ENCODE assay signal across 17 cellular contexts in genomic region chr20:63643966-63644365, GRCh38. TPM values are rescaled to one million over a fixed set of nuclear protein-coding genes. Genes with fewer than 3 reads are reported as not detected.
DNase-seq lines count a peak whose midpoint lies in the region; ATAC-seq and TF ChIP-seq lines count a peak whose summit lies in the region.
"Had no signal": no experiment of that assay in that cellular context is flagged by ENCODE, and none has a peak within 500 bp of the region (broad histone marks: within the 10 kb centered on the region; RNA-seq: fewer than 3 reads in every experiment).

No MANE protein-coding gene starts in this region.

- CTCF ChIA-PET in MCF 10A (lab: Yijun Ruan, JAX): interaction anchor here (0.7 kb wide), 1 partner anchor 37 kb away, joined by 3 read pairs; no protein-coding TSS in a partner anchor

- intact Hi-C loops in MCF 10A (cut with micrococcal nuclease) (loop anchor here (10.0 kb wide), 1 partner anchor 109 kb away; the partner anchor contains the start of gene PTK6), breast epithelium (cut with DNase I; ENCODE audit: low total_unique reads) (no loop called here), posterior vena cava (cut with DNase I) (loop anchor here in 1 of 2 donors (10.0 kb wide), 1 partner anchor 109 kb away; the partner anchor contains the start of gene PTK6)

- POLR2A ChIA-PET in MCF 10A (lab: Yijun Ruan, JAX): no interaction called here

- no peaks in the 10 kb centered on the region for H3K9me3 Mint-ChIP-seq in MCF 10A (ENCODE audit: unreplicated experiment)
- H3K9me3 Mint-ChIP-seq in natural killer cell treated with Interleukin-12 subunit alpha and Interleukin-12 subunit beta and Interleukin-15 and Interleukin-18, amount 100 ng/mL, for 72 hours: no peaks in the 10 kb centered on the region
- H3K9me3 Mint-ChIP-seq in type B pancreatic cell: no peaks in the 10 kb centered on the region
- H3K9me3 Mint-ChIP-seq in T-helper 2 cell treated with Interferon-gamma antibody and Interleukin-4, amounts not matched to agents 5 μg/mL and 100 μg/mL, for 36 hours: no peaks in the 10 kb centered on the region
- H3K9me3 Mint-ChIP-seq: CD14-positive monocyte had no signal

- H3K27ac ChIP-seq in breast epithelium (no peak overlapping the region), VCaP (peak overlapping the region; percentile 97)

- no peak overlapping the region for H3K27ac Mint-ChIP-seq in MCF 10A (ENCODE audit: low read depth, unreplicated experiment)
- H3K27ac Mint-ChIP-seq in natural killer cell treated with Interleukin-12 subunit alpha and Interleukin-12 subunit beta and Interleukin-15 and Interleukin-18, amount 100 ng/mL, for 72 hours: no peak overlapping the region
- no peak overlapping the region for H3K27ac Mint-ChIP-seq in type B pancreatic cell
- H3K27ac Mint-ChIP-seq in T-helper 2 cell treated with Interferon-gamma antibody and Interleukin-4, amounts not matched to agents 5 μg/mL and 100 μg/mL, for 36 hours: no peak overlapping the region

- H3K4me3 Mint-ChIP-seq in MCF 10A (ENCODE audit: unreplicated experiment) (peak overlapping the region; percentile 74), type B pancreatic cell (peak overlapping the region; percentile 39)
- H3K4me3 Mint-ChIP-seq in natural killer cell treated with Interleukin-12 subunit alpha and Interleukin-12 subunit beta and Interleukin-15 and Interleukin-18, amount 100 ng/mL, for 72 hours: peak overlapping the region; percentile 68
- H3K4me3 Mint-ChIP-seq in T-helper 2 cell treated with Interferon-gamma antibody and Interleukin-4, amounts not matched to agents 5 μg/mL and 100 μg/mL, for 36 hours: no peak overlapping the region
- H3K4me3 Mint-ChIP-seq: CD14-positive monocyte had no signal

- TF ChIP-seq CTCF in MCF 10A (IDR thresholded peaks at IDR 0.05; ENCODE audit: unreplicated experiment): no peak
- no peak for TF ChIP-seq CTCF in breast epithelium (IDR thresholded peaks at IDR 0.05)
- TF ChIP-seq CTCF in VCaP (conservative IDR thresholded peaks at IDR 0.05): no peak
- no peak for TF ChIP-seq CTCF in type B pancreatic cell (conservative IDR thresholded peaks at IDR 0.05)

- peaks cover 10% of the 10 kb centered on the region for H3K36me3 Mint-ChIP-seq in MCF 10A (ENCODE audit: insufficient read depth, unreplicated experiment)
- H3K36me3 Mint-ChIP-seq in natural killer cell treated with Interleukin-12 subunit alpha and Interleukin-12 subunit beta and Interleukin-15 and Interleukin-18, amount 100 ng/mL, for 72 hours: no peaks in the 10 kb centered on the region
- no peaks in the 10 kb centered on the region for H3K36me3 Mint-ChIP-seq in type B pancreatic cell
- H3K36me3 Mint-ChIP-seq in T-helper 2 cell treated with Interferon-gamma antibody and Interleukin-4, amounts not matched to agents 5 μg/mL and 100 μg/mL, for 36 hours (ENCODE audit: low read depth): peaks cover 8% of the 10 kb centered on the region

- peaks cover 0 to 3% of the 10 kb centered on the region in 2 donors for H3K4me1 ChIP-seq in breast epithelium

- TF ChIP-seq POLR2A in breast epithelium (IDR thresholded peaks at IDR 0.05): no peak

- H3K4me1 Mint-ChIP-seq in MCF 10A (ENCODE audit: insufficient read depth, unreplicated experiment) (no peaks in the 10 kb centered on the region), type B pancreatic cell (ENCODE audit: unreplicated experiment) (no peaks in the 10 kb centered on the region)
- peaks cover 12 to 13% of the 10 kb centered on the region in 2 donors for H3K4me1 Mint-ChIP-seq in natural killer cell treated with Interleukin-12 subunit alpha and Interleukin-12 subunit beta and Interleukin-15 and Interleukin-18, amount 100 ng/mL, for 72 hours (ENCODE audit: low read depth in 2 of 2)
- H3K4me1 Mint-ChIP-seq in T-helper 2 cell treated with Interferon-gamma antibody and Interleukin-4, amounts not matched to agents 5 μg/mL and 100 μg/mL, for 36 hours (ENCODE audit: low read depth): peaks cover 9% of the 10 kb centered on the region

- no peaks in the 10 kb centered on the region for H3K36me3 ChIP-seq in breast epithelium

- H3K27me3 ChIP-seq in breast epithelium: no peaks in the 10 kb centered on the region

- H3K9me3 ChIP-seq in breast epithelium: no peaks in the 10 kb centered on the region

- no peak for ATAC-seq in natural killer cell treated with Interleukin-12 subunit alpha and Interleukin-12 subunit beta and Interleukin-15 and Interleukin-18, amount 100 ng/mL, for 72 hours
- ATAC-seq: PC-3 had no signal

- H3K27me3 Mint-ChIP-seq in MCF 10A (ENCODE audit: insufficient read depth, unreplicated experiment) (no peaks in the 10 kb centered on the region), type B pancreatic cell (no peaks in the 10 kb centered on the region)
- H3K27me3 Mint-ChIP-seq in natural killer cell treated with Interleukin-12 subunit alpha and Interleukin-12 subunit beta and Interleukin-15 and Interleukin-18, amount 100 ng/mL, for 72 hours: peaks cover 0 to 3% of the 10 kb centered on the region in 2 donors
- H3K27me3 Mint-ChIP-seq in T-helper 2 cell treated with Interferon-gamma antibody and Interleukin-4, amounts not matched to agents 5 μg/mL and 100 μg/mL, for 36 hours (ENCODE audit: low read depth): peaks cover 8% of the 10 kb centered on the region

- no TSS peak for BruUV-seq in MCF 10A (replicated peaks; lab: Mats Ljungman, UMichigan)

- no peak for DNase-seq in MCF 10A (ENCODE audit: unreplicated experiment)
- no peak for DNase-seq in breast epithelium (ENCODE audit: low spot score in 2 of 2)
- no peak for DNase-seq in natural killer cell treated with Interleukin-12 subunit alpha and Interleukin-12 subunit beta and Interleukin-15 and Interleukin-18, amount 100 ng/mL, for 72 hours (ENCODE audit: low spot score)
- DNase-seq in type B pancreatic cell (ENCODE audit: extremely low spot score, unreplicated experiment): no peak
- DNase-seq in posterior vena cava (ENCODE audit: low spot score): no peak
- DNase-seq in NCI-H2171 (lab: John Stamatoyannopoulos, UW): no peak
- no peak for DNase-seq in T-helper 2 cell treated with Interferon-gamma antibody and Interleukin-4, amounts not matched to agents 5 μg/mL and 100 μg/mL, for 36 hours (ENCODE audit: low spot score)
- DNase-seq: DMS53, MV-4-11, NCI-H1417, NCI-H2029, NCI-H2171 treated with DMSO at 0.1 percent for 48 hours, NCI-H774, PC-3 had no signal

- no peak overlapping the region for H3K4me3 ChIP-seq in breast epithelium

RNA-seq across cellular contexts. Expression of gene STMN3, which starts 9.3 kb away (rescaled TPM):
- 1.7 and 5.3 TPM in 2 replicates for total RNA-seq in MCF 10A (2022)
- total RNA-seq in breast epithelium: 10 to 100 TPM; 11.8 to 19.6 (median 17.7) TPM
- total RNA-seq in natural killer cell treated with Interleukin-12 subunit alpha and Interleukin-12 subunit beta and Interleukin-15 and Interleukin-18, amount 100 ng/mL, for 72 hours: 1 to 10 TPM in 1 of 2 donors, under 1 TPM in 1; 0.88 to 3.2 TPM
- 38.9 and 40.8 TPM in 2 replicates for total RNA-seq in type B pancreatic cell (ENCODE audit: low replicate concordance)
- total RNA-seq in posterior vena cava: 10 to 100 TPM; 11.7 to 27.3 TPM

RNA-seq across cellular contexts. Expression of gene RTEL1, which starts 14.1 kb away (rescaled TPM):
- 27.9 and 39.2 TPM in 2 replicates for total RNA-seq in MCF 10A (2022)
- total RNA-seq in breast epithelium: 10 to 100 TPM; 12.5 to 22.3 (median 15.1) TPM
- 10 to 100 TPM; 32.3 to 76.9 TPM for total RNA-seq in natural killer cell treated with Interleukin-12 subunit alpha and Interleukin-12 subunit beta and Interleukin-15 and Interleukin-18, amount 100 ng/mL, for 72 hours
- total RNA-seq in type B pancreatic cell (ENCODE audit: low replicate concordance): 20.7 and 39.2 TPM in 2 replicates
- 10 to 100 TPM; 28.3 to 28.7 TPM for total RNA-seq in posterior vena cava

RNA-seq across cellular contexts. Expression of gene GMEB2, which starts 17.1 kb away (rescaled TPM):
- total RNA-seq in MCF 10A (2022) (14.9 and 19.6 TPM in 2 replicates), breast epithelium (10 to 100 TPM in 2 of 3 donors, 1 to 10 TPM in 1; 6.6 to 11.0 (median 10.2) TPM), type B pancreatic cell (ENCODE audit: low replicate concordance) (11.9 and 13.9 TPM in 2 replicates), posterior vena cava (1 to 10 TPM; 6.9 to 8.8 TPM)
- 10 to 100 TPM; 14.7 to 15.5 TPM for total RNA-seq in natural killer cell treated with Interleukin-12 subunit alpha and Interleukin-12 subunit beta and Interleukin-15 and Interleukin-18, amount 100 ng/mL, for 72 hours

RNA-seq across cellular contexts. Expression of gene TNFRSF6B, which starts 52.5 kb away (rescaled TPM):
- total RNA-seq in MCF 10A (2022) (12.3 and 24.4 TPM in 2 replicates), breast epithelium (10 to 100 TPM in 1 of 3 donors, 1 to 10 TPM in 2; 2.8 to 40.0 (median 7.4) TPM), type B pancreatic cell (ENCODE audit: low replicate concordance) (not detected in 2 replicates), posterior vena cava (1 to 10 TPM; 5.4 to 7.0 TPM)
- not detected for total RNA-seq in natural killer cell treated with Interleukin-12 subunit alpha and Interleukin-12 subunit beta and Interleukin-15 and Interleukin-18, amount 100 ng/mL, for 72 hours
- total RNA-seq: A673 had no signal
